In the genomic region with DNA sequence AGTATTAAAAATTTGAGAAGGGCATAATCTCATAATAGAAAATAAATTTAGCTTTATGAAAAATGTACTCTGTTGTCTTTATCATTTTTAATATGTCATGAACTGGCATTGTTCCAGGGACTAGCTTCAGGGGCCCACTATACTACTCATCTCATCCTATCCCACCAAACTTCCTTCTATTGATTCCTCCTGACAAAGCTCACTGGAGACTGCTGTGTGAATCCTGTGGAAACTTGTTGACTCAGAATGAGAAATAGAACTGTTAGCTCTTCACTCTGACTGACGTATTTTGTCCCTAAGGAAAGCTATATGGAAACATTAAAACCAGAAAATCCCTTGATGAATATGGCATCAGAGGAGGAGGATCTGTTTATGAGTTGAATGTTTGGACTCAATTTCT, we compare ENCODE assay signal across 18 cellular contexts.
"Had no signal": no experiment of that assay in that cellular context is flagged by ENCODE, and none has a peak within 500 bp of the region (broad histone marks: within the 10 kb centered on the region; RNA-seq: fewer than 3 reads in every experiment).

No MANE protein-coding gene starts in this region.

- H3K9me3 Mint-ChIP-seq: activated T-cell treated with anti-CD3 and anti-CD28 coated beads, Interleukin-2, amount 50 U/mL, for 72 hours had no signal

- H3K27ac Mint-ChIP-seq: activated CD4-positive, alpha-beta T cell treated with anti-CD3 and anti-CD28 coated beads, Interleukin-2, amount 10 ng/mL, durations not matched to agents 7 days and 5 days; brain had no signal

- ATAC-seq: activated T-cell treated with anti-CD3 and anti-CD28 coated beads, Interleukin-2, amount 50 U/mL, for 72 hours; heart right ventricle; naive thymus-derived CD8-positive, alpha-beta T cell; SK-N-SH treated with all-trans-retinoic acid at 6 μM for 48 hours; upper lobe of right lung had no signal

- DNase-seq: activated CD4-positive, alpha-beta T cell treated with anti-CD3 and anti-CD28 coated beads, Interleukin-2, amount 10 ng/mL, durations not matched to agents 7 days and 5 days; activated CD8-positive, alpha-beta memory T cell treated with anti-CD3 and anti-CD28 coated beads, Interleukin-2, amount 50 U/mL, for 4 hours; activated gamma-delta T cell treated with Interleukin-2 at 50 U/mL for 16 hours; activated T-cell treated with anti-CD3 and anti-CD28 coated beads, Interleukin-2, amount 50 U/mL, for 72 hours; anterior cingulate cortex; central memory CD4-positive, alpha-beta T cell; colonic mucosa; heart right ventricle; naive thymus-derived CD8-positive, alpha-beta T cell; ovary; sigmoid colon; stimulated activated CD4-positive, alpha-beta T cell treated with anti-CD3 and anti-CD28 coated beads, Interleukin-4, amount 100 ng/mL, for 24 hours; T-helper 1 cell; T1000; upper lobe of right lung had no signal

- H3K4me3 Mint-ChIP-seq: activated CD4-positive, alpha-beta T cell treated with anti-CD3 and anti-CD28 coated beads, Interleukin-2, amount 10 ng/mL, durations not matched to agents 7 days and 5 days; activated T-cell treated with anti-CD3 and anti-CD28 coated beads, Interleukin-2, amount 50 U/mL, for 72 hours; brain; naive thymus-derived CD8-positive, alpha-beta T cell; stimulated activated memory B cell treated with anti-CD40 and anti-IgM and Interleukin-4, amounts not matched to agents 10 μg/mL and 1 μg/mL and 100 μg/mL, for 72 hours had no signal

- H3K4me1 Mint-ChIP-seq: brain had no signal

- H3K9me3 ChIP-seq: colonic mucosa, ovary, sigmoid colon, upper lobe of right lung had no signal

- H3K27me3 Mint-ChIP-seq: activated CD4-positive, alpha-beta T cell treated with anti-CD3 and anti-CD28 coated beads, Interleukin-2, amount 10 ng/mL, durations not matched to agents 7 days and 5 days; brain; naive thymus-derived CD8-positive, alpha-beta T cell; stimulated activated memory B cell treated with anti-CD40 and anti-IgM and Interleukin-4, amounts not matched to agents 10 μg/mL and 1 μg/mL and 100 μg/mL, for 72 hours had no signal
